ENCODE assay signal across 8 cellular contexts in the genomic region with DNA sequence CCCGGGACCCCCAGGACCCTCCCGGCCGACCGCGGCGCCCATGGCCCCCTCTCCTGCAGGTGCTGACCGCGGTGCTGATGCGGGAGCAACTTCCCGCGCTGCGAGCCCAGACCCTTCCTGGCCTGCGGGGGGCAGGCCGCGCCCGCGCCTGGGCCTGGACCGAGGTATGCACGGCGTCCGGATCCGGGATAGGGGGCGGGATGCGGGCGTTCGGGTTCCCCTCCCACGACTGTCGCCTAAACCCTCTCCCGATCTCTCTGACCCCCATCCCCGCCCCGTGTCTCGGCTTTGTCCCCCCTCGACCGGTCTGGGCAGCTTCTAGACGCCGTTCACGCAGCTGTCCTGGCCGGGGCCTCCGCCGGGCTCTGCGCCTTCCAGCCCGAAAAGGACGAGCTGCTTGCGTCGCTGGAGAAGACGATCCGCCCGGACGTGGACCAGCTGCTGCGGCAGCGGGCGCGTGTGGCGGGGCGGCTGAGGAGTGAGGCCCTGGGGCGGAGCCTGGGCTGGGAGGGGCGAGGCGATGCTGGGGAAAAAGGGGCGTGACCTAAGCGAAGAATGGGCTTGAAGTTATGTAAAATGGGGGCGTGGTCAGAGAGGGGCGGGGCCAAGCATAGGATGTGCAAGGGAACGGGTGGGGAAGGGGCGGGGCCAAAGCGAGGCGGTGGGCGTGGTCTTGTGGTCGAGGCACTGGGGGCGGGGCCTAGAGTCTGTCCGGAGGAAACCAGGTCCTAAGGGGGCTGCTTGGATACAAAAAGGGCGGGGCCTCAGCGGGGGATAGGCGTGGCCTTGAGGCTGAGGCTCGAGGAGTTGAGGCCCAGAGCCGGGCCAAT. TPM values are rescaled to one million over a fixed set of nuclear protein-coding genes. Genes with fewer than 3 reads are reported as not detected.
DNase-seq lines count a peak whose midpoint lies in the region; ATAC-seq and FAIRE-seq lines count a peak whose summit lies in the region.

No MANE protein-coding gene starts in this region.

- H3K4me3 ChIP-seq in HUES64 (ENCODE audit: low read length) = peak overlapping the region; percentile 67
- no peak overlapping the region for H3K4me3 ChIP-seq in endocrine pancreas (ENCODE audit: control insufficient read depth, insufficient read depth, low read length)
- peak overlapping the region; percentile 26 to 72 for H3K4me3 ChIP-seq in mesenchymal stem cell (ENCODE audit: insufficient read depth in 1 of 2, low read depth in 1 of 2, low read length in 2 of 2)

- H3K9ac ChIP-seq in HUES64 (ENCODE audit: low read depth, low read length) = peak overlapping the region; percentile 61
- H3K9ac ChIP-seq in endocrine pancreas (ENCODE audit: control insufficient read depth, insufficient read depth, low read length) = peak overlapping the region; percentile 10
- peak overlapping the region; percentile 55 for H3K9ac ChIP-seq in mesenchymal stem cell (ENCODE audit: low read length)

- no peak overlapping the region for H2BK12ac ChIP-seq in mesenchymal stem cell (ENCODE audit: low read length in 2 of 2)

- ATAC-seq in activated CD8-positive, alpha-beta memory T cell treated with anti-CD3 and anti-CD28 coated beads, Interleukin-2, amount 10 ng/mL, durations not matched to agents 7 days and 5 days = peak; percentile 95
- no peak for ATAC-seq in HG03571 (IDR thresholded peaks at IDR 0.05; ENCODE audit: unreplicated experiment)

- H3K36me3 ChIP-seq in HUES64 (ENCODE audit: insufficient read depth, low read length) = no peaks in the 10 kb centered on the region
- no peaks in the 10 kb centered on the region for H3K36me3 ChIP-seq in endocrine pancreas (ENCODE audit: control insufficient read depth, insufficient read depth, low read length)
- H3K36me3 ChIP-seq in mesenchymal stem cell (ENCODE audit: control insufficient read depth in 1 of 2, insufficient read depth in 2 of 2, low read depth in 1 of 2, low read length in 2 of 2) = no peaks in the 10 kb centered on the region

- H3K27me3 ChIP-seq in HUES64 (ENCODE audit: insufficient read depth, low read length) = peaks cover 7% of the 10 kb centered on the region; the same call in 1 of the 2 replicates
- H3K27me3 ChIP-seq in endocrine pancreas (ENCODE audit: control insufficient read depth, insufficient read depth, low read length) = no peaks in the 10 kb centered on the region
- peaks cover 15 to 29% of the 10 kb centered on the region in 2 experiments for H3K27me3 ChIP-seq in mesenchymal stem cell (ENCODE audit: control insufficient read depth in 1 of 2, insufficient read depth in 1 of 2, low read length in 2 of 2)

- no peak overlapping the region for H2BK5ac ChIP-seq in mesenchymal stem cell (ENCODE audit: low read depth, low read length, poor library complexity, severe bottlenecking)

- H3K4ac ChIP-seq in mesenchymal stem cell (ENCODE audit: low read depth in 1 of 2, low read length in 2 of 2) = no peak overlapping the region

- H3K79me1 ChIP-seq in mesenchymal stem cell (replicated peaks; ENCODE audit: low read length, poor library complexity, severe bottlenecking) = no peaks in the 10 kb centered on the region

- H2AFZ ChIP-seq in mesenchymal stem cell (ENCODE audit: low read depth, low read length) = peak overlapping the region; percentile 20

- H3K4me1 ChIP-seq in HUES64 (ENCODE audit: insufficient read depth, low read length) (no peaks in the 10 kb centered on the region), endocrine pancreas (ENCODE audit: control insufficient read depth, insufficient read depth, low read length) (no peaks in the 10 kb centered on the region), mesenchymal stem cell (ENCODE audit: control insufficient read depth, insufficient read depth, low read depth, low read length) (peaks cover 12% of the 10 kb centered on the region)

- H3K27ac ChIP-seq in HUES64 (ENCODE audit: low read depth, low read length) (peak overlapping the region; percentile 70; the same call in 1 of the 2 replicates), mesenchymal stem cell (ENCODE audit: low read length, poor library complexity, severe bottlenecking) (no peak overlapping the region)

- under 1% methylated on average over 75 of the region's 75 CpGs for WGBS in HUES64
- under 1% methylated on average over 75 of the region's 75 CpGs for WGBS in mesenchymal stem cell

- no peak overlapping the region for H2AK5ac ChIP-seq in mesenchymal stem cell (ENCODE audit: low read length, severe bottlenecking)

- peak overlapping the region in 1 of 2 experiments; percentile 18 for H3K14ac ChIP-seq in mesenchymal stem cell (ENCODE audit: low read length in 2 of 2)

- H3K23ac ChIP-seq in mesenchymal stem cell (ENCODE audit: low read length in 2 of 2) = no peak overlapping the region

- no peaks in the 10 kb centered on the region for H3K9me3 ChIP-seq in HUES64 (ENCODE audit: insufficient read depth, low read depth, low read length)
- no peaks in the 10 kb centered on the region for H3K9me3 ChIP-seq in endocrine pancreas (ENCODE audit: control insufficient read depth, low read length)
- H3K9me3 ChIP-seq in mesenchymal stem cell (ENCODE audit: control insufficient read depth, low read length) = peaks cover 2% of the 10 kb centered on the region

- H3K27me3 Mint-ChIP-seq in activated CD8-positive, alpha-beta memory T cell treated with anti-CD3 and anti-CD28 coated beads, Interleukin-2, amount 10 ng/mL, durations not matched to agents 7 days and 5 days = peaks cover 28% of the 10 kb centered on the region

- peak overlapping the region; percentile 44 for H2BK15ac ChIP-seq in mesenchymal stem cell (ENCODE audit: low read depth, poor library complexity, severe bottlenecking)

- no peaks in the 10 kb centered on the region for H3K36me3 Mint-ChIP-seq in activated CD8-positive, alpha-beta memory T cell treated with anti-CD3 and anti-CD28 coated beads, Interleukin-2, amount 10 ng/mL, durations not matched to agents 7 days and 5 days

- DNase-seq in GM18507 (ENCODE audit: extremely low spot score, insufficient read length, low read depth) (peak; percentile 94), NOMO-1 treated with DMSO at 0.1 percent for 48 hours (lab: John Stamatoyannopoulos, UW; ENCODE audit: unreplicated experiment) (peak; percentile 94), mesenchymal stem cell (peak; percentile 96)
- DNase-seq in activated CD8-positive, alpha-beta memory T cell treated with anti-CD3 and anti-CD28 coated beads, Interleukin-2, amount 10 ng/mL, durations not matched to agents 7 days and 5 days = peak; percentile 98
- DNase-seq in stimulated activated CD4-positive, alpha-beta T cell treated with anti-CD3 and anti-CD28 coated beads, TNF-alpha, amount 100 ng/mL, for 48 hours (ENCODE audit: low read depth in 3 of 3) = peak; percentile 97 to 99 (median 97)

- H3K4me2 ChIP-seq in mesenchymal stem cell (ENCODE audit: low read length, poor library complexity, severe bottlenecking) = peak overlapping the region; percentile 73

- peak overlapping the region in 1 of 2 experiments; percentile 47 for H3K18ac ChIP-seq in mesenchymal stem cell (ENCODE audit: low read depth in 1 of 2, low read length in 2 of 2)

- peak overlapping the region; percentile 19 for H4K8ac ChIP-seq in mesenchymal stem cell (ENCODE audit: low read length)

- FAIRE-seq in GM18507 (lab: Jason Lieb, UNC) = peak; percentile 96

- H3K27ac Mint-ChIP-seq in activated CD8-positive, alpha-beta memory T cell treated with anti-CD3 and anti-CD28 coated beads, Interleukin-2, amount 10 ng/mL, durations not matched to agents 7 days and 5 days = peak overlapping the region; percentile 32

- H3K4me1 Mint-ChIP-seq in activated CD8-positive, alpha-beta memory T cell treated with anti-CD3 and anti-CD28 coated beads, Interleukin-2, amount 10 ng/mL, durations not matched to agents 7 days and 5 days = peaks cover 11% of the 10 kb centered on the region

- H2BK120ac ChIP-seq in mesenchymal stem cell (ENCODE audit: low read depth, low read length) = no peak overlapping the region

- H3K4me3 Mint-ChIP-seq in activated CD8-positive, alpha-beta memory T cell treated with anti-CD3 and anti-CD28 coated beads, Interleukin-2, amount 10 ng/mL, durations not matched to agents 7 days and 5 days = peak overlapping the region; percentile 69

- H4K91ac ChIP-seq in mesenchymal stem cell (ENCODE audit: low read length) = no peak overlapping the region

- CTCF ChIA-PET in activated CD8-positive, alpha-beta memory T cell treated with anti-CD3 and anti-CD28 coated beads, Interleukin-2, amount 10 ng/mL, durations not matched to agents 7 days and 5 days (lab: Charles Lee) = interaction anchor here (1.1 to 1.6 kb wide), 3 partner anchors 17 to 67 kb away, joined by 3 to 7 read pairs (median 5); no protein-coding TSS in a partner anchor

- no peaks in the 10 kb centered on the region for H3K9me3 Mint-ChIP-seq in activated CD8-positive, alpha-beta memory T cell treated with anti-CD3 and anti-CD28 coated beads, Interleukin-2, amount 10 ng/mL, durations not matched to agents 7 days and 5 days (ENCODE audit: low read depth)

RNA-seq across cellular contexts. Expression of a gene that starts 15.9 kb away (rescaled TPM):
- 36.6 TPM for polyA plus RNA-seq in HUES64 (2013, experiment 1 of 2)
- 37.9 TPM for polyA plus RNA-seq in HUES64 (2013, experiment 2 of 2)
- total RNA-seq in activated CD8-positive, alpha-beta memory T cell treated with anti-CD3 and anti-CD28 coated beads, Interleukin-2, amount 10 ng/mL, durations not matched to agents 7 days and 5 days = 10 to 100 TPM; 52.2 to 65.2 TPM
- polyA plus RNA-seq in mesenchymal stem cell (2013, experiment 1 of 2) = 163 TPM
- 171 TPM for polyA plus RNA-seq in mesenchymal stem cell (2013, experiment 2 of 2)

RNA-seq across cellular contexts. Expression of a gene that starts 28.1 kb away (rescaled TPM):
- 50.3 TPM for polyA plus RNA-seq in HUES64 (2013, experiment 1 of 2)
- 50.3 TPM for polyA plus RNA-seq in HUES64 (2013, experiment 2 of 2)
- 10 to 100 TPM; 59.3 to 65.4 TPM for total RNA-seq in activated CD8-positive, alpha-beta memory T cell treated with anti-CD3 and anti-CD28 coated beads, Interleukin-2, amount 10 ng/mL, durations not matched to agents 7 days and 5 days
- 128 TPM for polyA plus RNA-seq in mesenchymal stem cell (2013, experiment 1 of 2)
- polyA plus RNA-seq in mesenchymal stem cell (2013, experiment 2 of 2) = 128 TPM

Comparison
In these comparisons a context has a peak if more than half of its experiments do, and no peak if none do; other contexts are left out.
1. H3K9ac ChIP-seq: peak in every context shown above with its lines; median percentile 61 in HUES64; 55 in mesenchymal stem cell; 10 in endocrine pancreas.